Comparison of ENCODE assay signal across 1 cellular context in the genomic region with DNA sequence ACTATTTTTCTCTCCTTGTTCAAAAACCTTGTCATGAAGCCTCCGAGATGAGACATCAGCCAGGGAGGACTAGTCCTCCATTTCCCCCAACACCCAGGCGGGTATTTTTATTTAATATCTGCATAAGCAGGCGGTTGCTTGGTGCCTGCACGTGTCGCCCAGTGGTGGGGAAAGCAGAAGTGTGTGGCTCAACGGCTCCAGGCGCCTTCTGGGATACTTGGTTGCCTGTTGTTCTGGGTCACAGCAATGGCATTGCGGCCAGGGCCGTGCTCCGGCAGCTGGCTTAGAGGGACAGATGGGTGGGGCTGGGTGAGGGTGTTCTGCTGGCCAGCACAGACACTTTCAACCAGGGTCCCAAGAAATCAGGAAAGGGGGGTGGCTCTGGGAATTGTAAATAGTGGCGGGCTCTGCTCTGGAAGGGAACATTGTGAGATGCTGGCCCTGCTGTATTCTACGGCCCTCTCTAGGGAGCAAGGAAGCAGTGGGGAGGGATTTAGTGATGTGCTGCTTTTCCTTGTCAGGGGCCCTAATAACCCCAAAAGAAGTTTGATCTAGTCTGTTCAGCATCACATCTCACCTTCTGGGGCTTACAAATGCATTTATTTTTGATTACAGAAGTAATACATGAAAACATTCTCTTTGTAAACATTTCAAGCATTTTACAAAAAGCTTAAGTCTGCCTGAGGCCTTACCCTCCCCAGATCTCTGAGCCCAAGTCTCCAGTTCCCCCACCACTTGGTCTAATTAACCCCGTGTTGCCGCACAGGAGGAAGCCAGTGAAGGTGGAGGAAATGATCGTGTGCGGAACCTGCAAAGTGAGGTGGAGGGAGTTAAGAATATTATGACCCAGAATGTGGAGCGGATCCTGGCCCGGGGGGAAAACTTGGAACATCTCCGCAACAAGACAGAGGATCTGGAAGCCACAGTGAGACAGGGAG.
TF ChIP-seq lines count a peak whose summit lies in the region.

No MANE protein-coding gene starts in this region.

TF ChIP-seq in GM23338, 12 proteins besides CTCF, POLR2A, EP300 and RAD21 (continued from another document):
- TF ChIP-seq, protein P1, sequence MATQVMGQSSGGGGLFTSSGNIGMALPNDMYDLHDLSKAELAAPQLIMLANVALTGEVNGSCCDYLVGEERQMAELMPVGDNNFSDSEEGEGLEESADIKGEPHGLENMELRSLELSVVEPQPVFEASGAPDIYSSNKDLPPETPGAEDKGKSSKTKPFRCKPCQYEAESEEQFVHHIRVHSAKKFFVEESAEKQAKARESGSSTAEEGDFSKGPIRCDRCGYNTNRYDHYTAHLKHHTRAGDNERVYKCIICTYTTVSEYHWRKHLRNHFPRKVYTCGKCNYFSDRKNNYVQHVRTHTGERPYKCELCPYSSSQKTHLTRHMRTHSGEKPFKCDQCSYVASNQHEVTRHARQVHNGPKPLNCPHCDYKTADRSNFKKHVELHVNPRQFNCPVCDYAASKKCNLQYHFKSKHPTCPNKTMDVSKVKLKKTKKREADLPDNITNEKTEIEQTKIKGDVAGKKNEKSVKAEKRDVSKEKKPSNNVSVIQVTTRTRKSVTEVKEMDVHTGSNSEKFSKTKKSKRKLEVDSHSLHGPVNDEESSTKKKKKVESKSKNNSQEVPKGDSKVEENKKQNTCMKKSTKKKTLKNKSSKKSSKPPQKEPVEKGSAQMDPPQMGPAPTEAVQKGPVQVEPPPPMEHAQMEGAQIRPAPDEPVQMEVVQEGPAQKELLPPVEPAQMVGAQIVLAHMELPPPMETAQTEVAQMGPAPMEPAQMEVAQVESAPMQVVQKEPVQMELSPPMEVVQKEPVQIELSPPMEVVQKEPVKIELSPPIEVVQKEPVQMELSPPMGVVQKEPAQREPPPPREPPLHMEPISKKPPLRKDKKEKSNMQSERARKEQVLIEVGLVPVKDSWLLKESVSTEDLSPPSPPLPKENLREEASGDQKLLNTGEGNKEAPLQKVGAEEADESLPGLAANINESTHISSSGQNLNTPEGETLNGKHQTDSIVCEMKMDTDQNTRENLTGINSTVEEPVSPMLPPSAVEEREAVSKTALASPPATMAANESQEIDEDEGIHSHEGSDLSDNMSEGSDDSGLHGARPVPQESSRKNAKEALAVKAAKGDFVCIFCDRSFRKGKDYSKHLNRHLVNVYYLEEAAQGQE (IDR thresholded peaks at IDR 0.05; ENCODE audit: unreplicated experiment): no peak
- no peak for TF ChIP-seq NANOG (IDR thresholded peaks at IDR 0.05; ENCODE audit: borderline replicate concordance)
- TF ChIP-seq, protein P2, sequence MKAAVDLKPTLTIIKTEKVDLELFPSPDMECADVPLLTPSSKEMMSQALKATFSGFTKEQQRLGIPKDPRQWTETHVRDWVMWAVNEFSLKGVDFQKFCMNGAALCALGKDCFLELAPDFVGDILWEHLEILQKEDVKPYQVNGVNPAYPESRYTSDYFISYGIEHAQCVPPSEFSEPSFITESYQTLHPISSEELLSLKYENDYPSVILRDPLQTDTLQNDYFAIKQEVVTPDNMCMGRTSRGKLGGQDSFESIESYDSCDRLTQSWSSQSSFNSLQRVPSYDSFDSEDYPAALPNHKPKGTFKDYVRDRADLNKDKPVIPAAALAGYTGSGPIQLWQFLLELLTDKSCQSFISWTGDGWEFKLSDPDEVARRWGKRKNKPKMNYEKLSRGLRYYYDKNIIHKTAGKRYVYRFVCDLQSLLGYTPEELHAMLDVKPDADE (IDR thresholded peaks at IDR 0.05): no peak
